20 cellular contexts compared by ENCODE assay signal in the genomic region with DNA sequence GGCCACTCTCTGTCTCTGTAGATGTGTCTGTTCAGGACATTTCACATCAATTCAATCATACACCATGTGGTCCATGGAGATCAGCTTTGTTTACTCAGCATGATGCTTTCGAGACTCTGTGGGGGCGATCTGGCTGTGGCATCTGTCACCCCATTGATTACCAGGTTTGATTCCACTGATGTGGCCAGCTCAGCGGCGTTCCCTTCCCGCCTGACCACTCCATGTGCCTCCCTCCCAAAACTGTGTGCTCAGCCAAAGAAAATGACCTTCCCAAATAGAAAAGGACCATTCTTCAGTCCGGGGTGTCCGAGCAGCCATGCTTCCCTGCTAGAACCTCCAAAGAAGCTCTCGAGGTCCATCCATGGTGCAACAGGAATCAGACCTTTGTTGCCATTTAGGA.
"Had no signal": no experiment of that assay in that cellular context is flagged by ENCODE, and none has a peak within 500 bp of the region (broad histone marks: within the 10 kb centered on the region; RNA-seq: fewer than 3 reads in every experiment).

No MANE protein-coding gene starts in this region.

- H3K36me3 ChIP-seq: colonic mucosa, gastrocnemius medialis, heart right ventricle, left ventricle myocardium inferior, lower lobe of right lung, sigmoid colon had no signal

- FAIRE-seq: endometrium, islet of Langerhans had no signal

- H3K4me1 ChIP-seq: colonic mucosa, gastrocnemius medialis, heart right ventricle, left ventricle myocardium inferior, lower lobe of right lung, sigmoid colon had no signal

- H3K27me3 ChIP-seq: colonic mucosa had no signal

- H3K9me3 ChIP-seq: colonic mucosa, gastrocnemius medialis, lower lobe of right lung had no signal

- ATAC-seq: esophagus mucosa; gastrocnemius medialis; heart right ventricle; lower lobe of right lung; naive thymus-derived CD4-positive, alpha-beta T cell had no signal

- H3K4me1 Mint-ChIP-seq: nephron progenitor cell had no signal

- DNase-seq: cerebellar nuclear complex; colonic mucosa; dermis blood vessel endothelial cell; effector CD4-positive, alpha-beta T cell; gastrocnemius medialis; heart right ventricle; hypothalamus; left ventricle myocardium inferior; lower lobe of right lung; mesenchymal stem cell; naive thymus-derived CD4-positive, alpha-beta T cell; nephron progenitor cell; sigmoid colon; stimulated activated CD4-positive, alpha-beta T cell treated with anti-CD3 and anti-CD28 coated beads, Interleukin-2, amount 100 ng/mL, for 24 hours; stimulated activated naive CD4-positive, alpha-beta T cell; trophoblast cell had no signal

- H3K27ac ChIP-seq: colonic mucosa, gastrocnemius medialis, heart right ventricle, left ventricle myocardium inferior, lower lobe of right lung, sigmoid colon, skin epidermis had no signal

- H3K4me3 Mint-ChIP-seq: naive thymus-derived CD4-positive, alpha-beta T cell; nephron progenitor cell had no signal

- H3K27ac Mint-ChIP-seq: naive thymus-derived CD4-positive, alpha-beta T cell; nephron progenitor cell had no signal

- H3K4me3 ChIP-seq: colonic mucosa, gastrocnemius medialis, heart right ventricle, left ventricle myocardium inferior, lower lobe of right lung, sigmoid colon, skin epidermis had no signal
